In genomic region chr7:129678606-129679005, GRCh38 we compare ENCODE assay signal across 15 cellular contexts.
DNase-seq lines count a peak whose midpoint lies in the region; ATAC-seq, FAIRE-seq and TF ChIP-seq lines count a peak whose summit lies in the region.
"Had no signal": no experiment of that assay in that cellular context is flagged by ENCODE, and none has a peak within 500 bp of the region (broad histone marks: within the 10 kb centered on the region; RNA-seq: fewer than 3 reads in every experiment).

No MANE protein-coding gene starts in this region.

- H3K36me3 ChIP-seq in GM23248 (ENCODE audit: low read depth) (peaks cover 24% of the 10 kb centered on the region), K562 (ENCODE audit: control insufficient read depth, insufficient read depth, low read length) (peaks cover 15% of the 10 kb centered on the region)

- CTCF ChIA-PET in K562 (lab: Yijun Ruan, JAX; ENCODE audit: low intra/inter-chr PET ratio): no interaction called here

- peak overlapping the region; percentile 96 for H3K27ac Mint-ChIP-seq in activated T-cell treated with anti-CD3 and anti-CD28 coated beads, Interleukin-2, amount 50 U/mL, for 72 hours
- H3K27ac Mint-ChIP-seq: B cell; CD8-positive, alpha-beta T cell had no signal

- H3K36me3 Mint-ChIP-seq in activated T-cell treated with anti-CD3 and anti-CD28 coated beads, Interleukin-2, amount 50 U/mL, for 72 hours (ENCODE audit: insufficient read depth in 2 of 2): peaks cover 10 to 27% of the 10 kb centered on the region in 2 donors

- in situ Hi-C loops in GM23248 (cut with MboI): no loop called here
- in situ Hi-C loops in K562 (cut with MboI): no loop called here

- peak overlapping the region; percentile 42 for H2AFZ ChIP-seq in GM23248
- H2AFZ ChIP-seq in K562 (ENCODE audit: low read depth, low read length): no peak overlapping the region

- H3K4me1 ChIP-seq in GM23248 (ENCODE audit: insufficient read depth): peaks cover 7% of the 10 kb centered on the region; the same call in 1 of the 2 replicates
- H3K4me1 ChIP-seq in K562 (replicated peaks in 1 of 2; ENCODE audit: control insufficient read depth in 2 of 2, insufficient read depth in 2 of 2, low read length in 2 of 2): peaks cover 0 to 3% of the 10 kb centered on the region in 2 experiments; a peak in 1 of 5 replicates
- H3K4me1 ChIP-seq: BLaER1 treated with 17β-estradiol and CSF1 and Interleukin-3, amounts not matched to agents 10 nM and 100 nM; HAP-1 had no signal

- H3K27ac ChIP-seq in GM23248 (no peak overlapping the region), K562 (ENCODE audit: extremely low read depth, low read depth, low read length) (no peak overlapping the region)
- H3K27ac ChIP-seq: BLaER1 treated with 17β-estradiol and CSF1 and Interleukin-3, amounts not matched to agents 10 nM and 100 nM had no signal

- no peak for TF ChIP-seq RAD21 in K562 (CRISPR knock-in tag; conservative IDR thresholded peaks at IDR 0.05 in 1 of 2, IDR thresholded peaks at IDR 0.05 in 1 of 2)

- H3K27me3 ChIP-seq in GM23248 (replicated peaks; ENCODE audit: insufficient read depth): no peaks in the 10 kb centered on the region
- H3K27me3 ChIP-seq in K562 (ENCODE audit: control insufficient read depth in 2 of 2, insufficient read depth in 2 of 2, low read length in 2 of 2): no peaks in the 10 kb centered on the region
- H3K27me3 ChIP-seq: BLaER1 treated with 17β-estradiol and CSF1 and Interleukin-3, amounts not matched to agents 10 nM and 100 nM had no signal

- peaks cover 9% of the 10 kb centered on the region for H3K4me1 Mint-ChIP-seq in activated T-cell treated with anti-CD3 and anti-CD28 coated beads, Interleukin-2, amount 50 U/mL, for 72 hours (ENCODE audit: low read depth)
- H3K4me1 Mint-ChIP-seq: B cell had no signal

- POLR2A ChIA-PET in K562 (lab: Yijun Ruan, JAX): no interaction called here

- FAIRE-seq in K562 (lab: Jason Lieb, UNC): no peak

- no peaks in the 10 kb centered on the region for H3K79me2 ChIP-seq in GM23248 (ENCODE audit: insufficient read depth)
- no peaks in the 10 kb centered on the region for H3K79me2 ChIP-seq in K562 (ENCODE audit: control insufficient read depth, insufficient read depth, low read length)

- no peak for TF ChIP-seq POLR2A in K562 (conservative IDR thresholded peaks at IDR 0.05)

- H3K9ac ChIP-seq in GM23248 (no peak overlapping the region), K562 (ENCODE audit: insufficient read depth in 1 of 2, low read depth in 2 of 2, low read length in 2 of 2) (no peak overlapping the region)
- H3K9ac ChIP-seq: BLaER1 treated with 17β-estradiol and CSF1 and Interleukin-3, amounts not matched to agents 10 nM and 100 nM had no signal

- H4K20me1 ChIP-seq in GM23248 (ENCODE audit: insufficient read depth): no peaks in the 10 kb centered on the region
- no peaks in the 10 kb centered on the region for H4K20me1 ChIP-seq in K562 (replicated peaks; ENCODE audit: control insufficient read depth, insufficient read depth, low read length)
- H4K20me1 ChIP-seq: BLaER1 treated with 17β-estradiol and CSF1 and Interleukin-3, amounts not matched to agents 10 nM and 100 nM had no signal

- H3K9me3 ChIP-seq in GM23248 (ENCODE audit: low read depth) (no peaks in the 10 kb centered on the region), K562 (replicated peaks; ENCODE audit: control insufficient read depth, insufficient read depth, low read depth, low read length) (peaks cover 9% of the 10 kb centered on the region)
- H3K9me3 ChIP-seq: HAP-1 had no signal

- no peak for TF ChIP-seq EP300 in K562 (IDR thresholded peaks at IDR 0.05; ENCODE audit: low read length)

- H3K9me2 ChIP-seq in GM23248 (ENCODE audit: insufficient read depth): no peaks in the 10 kb centered on the region

- H3K27me3 Mint-ChIP-seq in activated T-cell treated with anti-CD3 and anti-CD28 coated beads, Interleukin-2, amount 50 U/mL, for 72 hours (ENCODE audit: low read depth): no peaks in the 10 kb centered on the region
- H3K27me3 Mint-ChIP-seq: B cell had no signal

- BruUV-seq in K562 (replicated peaks; lab: Mats Ljungman, UMichigan): TSS peak; percentile 30

- peak overlapping the region in 1 of 2 donors; percentile 61 for H3K4me3 Mint-ChIP-seq in activated T-cell treated with anti-CD3 and anti-CD28 coated beads, Interleukin-2, amount 50 U/mL, for 72 hours
- H3K4me3 Mint-ChIP-seq: B cell; CD8-positive, alpha-beta T cell had no signal

- intact Hi-C loops in K562 (cut with micrococcal nuclease): no loop called here

- no peak for TF ChIP-seq CTCF in K562 (IDR thresholded peaks at IDR 0.05 in 2 of 3, conservative IDR thresholded peaks at IDR 0.05 in 1 of 3; ENCODE audit: insufficient read depth in 2 of 3, low read depth in 1 of 3, low read length in 3 of 3)

- peaks cover 4% of the 10 kb centered on the region; the same call in 1 of the 2 replicates for H3F3A ChIP-seq in GM23248 (ENCODE audit: insufficient read depth)

- H3K4me3 ChIP-seq in GM23248 (no peak overlapping the region), K562 (no peak overlapping the region)
- H3K4me3 ChIP-seq: BLaER1 treated with 17β-estradiol and CSF1 and Interleukin-3, amounts not matched to agents 10 nM and 100 nM; HAP-1 had no signal

- H3K4me2 ChIP-seq in GM23248 (ENCODE audit: unreplicated experiment): peak overlapping the region; percentile 9
- H3K4me2 ChIP-seq in K562 (ENCODE audit: insufficient read depth, low read length): no peak overlapping the region
- H3K4me2 ChIP-seq: BLaER1 treated with 17β-estradiol and CSF1 and Interleukin-3, amounts not matched to agents 10 nM and 100 nM had no signal

- peaks cover 0 to 2% of the 10 kb centered on the region in 2 donors for H3K9me3 Mint-ChIP-seq in activated T-cell treated with anti-CD3 and anti-CD28 coated beads, Interleukin-2, amount 50 U/mL, for 72 hours
- H3K9me3 Mint-ChIP-seq: CD8-positive, alpha-beta T cell had no signal

- peak; percentile 18 to 67 for ATAC-seq in activated T-cell treated with anti-CD3 and anti-CD28 coated beads, Interleukin-2, amount 50 U/mL, for 72 hours (replicated peaks in 1 of 2)
- ATAC-seq in K562: no peak
- ATAC-seq: CD8-positive, alpha-beta T cell had no signal

- no peaks in the 10 kb centered on the region for H3K9me1 ChIP-seq in K562 (ENCODE audit: control insufficient read depth, insufficient read depth, low read length)

- DNase-seq in activated T-cell treated with anti-CD3 and anti-CD28 coated beads, Interleukin-2, amount 50 U/mL, for 72 hours: no peak
- no peak for DNase-seq in activated T-cell treated with anti-CD3 and anti-CD28 coated beads, Interleukin-2, amount 50 U/mL, for 1 hour
- DNase-seq in GM23248: peak; percentile 35
- no peak for DNase-seq in K562 (ENCODE audit: extremely low read depth in 1 of 4, low spot score in 3 of 4)
- no peak for DNase-seq in NCI-H1694 treated with DMSO at 0.1 percent for 48 hours (lab: John Stamatoyannopoulos, UW)
- no peak for DNase-seq in LoVo (ENCODE audit: low spot score)
- no peak for DNase-seq in hypothalamus (lab: John Stamatoyannopoulos, UW)
- DNase-seq: 8988T; Calu3; CD8-positive, alpha-beta T cell; DMS79 treated with DMSO at 0.1 percent for 48 hours; GF-D8 had no signal

TF ChIP-seq in K562, 482 proteins besides CTCF, POLR2A, EP300 and RAD21 (continues in another document):
- no peak for TF ChIP-seq FOXO4 (CRISPR knock-in tag; IDR thresholded peaks at IDR 0.05)
- no peak for TF ChIP-seq FOXJ2 (tag; IDR thresholded peaks at IDR 0.05)
- TF ChIP-seq CEBPG (CRISPR knock-in tag; IDR thresholded peaks at IDR 0.05): no peak
- TF ChIP-seq CEBPG (tag; conservative IDR thresholded peaks at IDR 0.05 in 1 of 2, IDR thresholded peaks at IDR 0.05 in 1 of 2): peak; percentile 93 to 94
- TF ChIP-seq LEF1 (IDR thresholded peaks at IDR 0.05): no peak
- TF ChIP-seq ZSCAN32 (CRISPR knock-in tag; IDR thresholded peaks at IDR 0.05): peak; percentile 84
- no peak for TF ChIP-seq ZBTB33 (CRISPR knock-in tag; IDR thresholded peaks at IDR 0.05)
- TF ChIP-seq IRF9 (tag; IDR thresholded peaks at IDR 0.05): 0 out of 2 replicates have a peak, but pooled peaks have one; percentile 54
